Comparison of ENCODE assay signal across 18 cellular contexts in the genomic region with DNA sequence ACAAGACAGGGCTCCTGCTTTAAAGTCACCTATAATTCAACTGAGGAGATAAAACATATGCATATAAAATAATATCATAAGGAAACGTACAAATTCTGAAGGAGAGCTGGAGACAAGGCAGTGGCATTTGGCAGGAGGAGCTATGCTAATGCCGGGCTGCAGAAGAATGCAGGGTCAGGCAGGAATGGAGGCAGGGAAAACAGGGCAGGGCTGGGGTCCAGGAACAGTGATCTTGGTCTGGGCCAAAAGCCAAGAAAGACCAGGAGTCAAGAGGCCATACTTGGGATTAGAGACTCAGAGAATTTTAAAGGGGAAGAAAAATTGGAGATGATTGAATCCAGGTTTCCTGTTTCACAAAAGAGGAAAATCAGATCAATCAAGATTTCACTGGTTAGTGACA. TPM values are rescaled to one million over a fixed set of nuclear protein-coding genes. Genes with fewer than 3 reads are reported as not detected.
DNase-seq lines count a peak whose midpoint lies in the region; ATAC-seq and TF ChIP-seq lines count a peak whose summit lies in the region.
"Had no signal": no experiment of that assay in that cellular context is flagged by ENCODE, and none has a peak within 500 bp of the region (broad histone marks: within the 10 kb centered on the region; RNA-seq: fewer than 3 reads in every experiment).

No MANE protein-coding gene starts in this region.

- no peaks in the 10 kb centered on the region for H3F3A ChIP-seq in GM23248 (ENCODE audit: insufficient read depth)

- no peaks in the 10 kb centered on the region for H3K36me3 ChIP-seq in GM23248 (ENCODE audit: low read depth)
- H3K36me3 ChIP-seq: BLaER1 treated with 17β-estradiol and CSF1 and Interleukin-3, amounts not matched to agents 10 nM and 100 nM; gastrocnemius medialis; pancreas had no signal

- no peak overlapping the region for H3K4me3 Mint-ChIP-seq in central memory CD8-positive, alpha-beta T cell
- H3K4me3 Mint-ChIP-seq in activated CD8-positive, alpha-beta T cell treated with anti-CD3 and anti-CD28 coated beads, Interleukin-2, amount 10 ng/mL, durations not matched to agents 7 days and 5 days: no peak overlapping the region
- H3K4me3 Mint-ChIP-seq: T-helper 2 cell treated with Interferon-gamma antibody and Interleukin-4, amounts not matched to agents 5 μg/mL and 100 μg/mL, for 36 hours had no signal

- H3K79me2 ChIP-seq in GM23248 (ENCODE audit: insufficient read depth): no peaks in the 10 kb centered on the region

- H3K9me2 ChIP-seq in GM23248 (ENCODE audit: insufficient read depth): no peaks in the 10 kb centered on the region

- no peak for TF ChIP-seq CTCF in coronary artery (IDR thresholded peaks at IDR 0.05)

- in situ Hi-C loops in GM23248 (cut with MboI): loop anchor here (5.0 to 25.0 kb wide), 2 partner anchors 412 to 642 kb away; no protein-coding TSS in a partner anchor

- H3K9me3 Mint-ChIP-seq in central memory CD8-positive, alpha-beta T cell: no peaks in the 10 kb centered on the region
- no peaks in the 10 kb centered on the region for H3K9me3 Mint-ChIP-seq in activated CD8-positive, alpha-beta T cell treated with anti-CD3 and anti-CD28 coated beads, Interleukin-2, amount 10 ng/mL, durations not matched to agents 7 days and 5 days (ENCODE audit: insufficient read depth)
- H3K9me3 Mint-ChIP-seq: T-helper 2 cell treated with Interferon-gamma antibody and Interleukin-4, amounts not matched to agents 5 μg/mL and 100 μg/mL, for 36 hours had no signal

- no peaks in the 10 kb centered on the region for H4K20me1 ChIP-seq in GM23248 (ENCODE audit: insufficient read depth)
- H4K20me1 ChIP-seq: BLaER1 treated with 17β-estradiol and CSF1 and Interleukin-3, amounts not matched to agents 10 nM and 100 nM had no signal

- peak overlapping the region; percentile 50 for H2AFZ ChIP-seq in GM23248

- peaks cover 2% of the 10 kb centered on the region for H3K4me1 Mint-ChIP-seq in central memory CD8-positive, alpha-beta T cell
- peaks cover 1% of the 10 kb centered on the region for H3K4me1 Mint-ChIP-seq in activated CD8-positive, alpha-beta T cell treated with anti-CD3 and anti-CD28 coated beads, Interleukin-2, amount 10 ng/mL, durations not matched to agents 7 days and 5 days (ENCODE audit: low read depth)

- no peak overlapping the region for H3K9ac ChIP-seq in GM23248
- H3K9ac ChIP-seq: BLaER1 treated with 17β-estradiol and CSF1 and Interleukin-3, amounts not matched to agents 10 nM and 100 nM had no signal

- H3K4me2 ChIP-seq in GM23248 (ENCODE audit: unreplicated experiment): no peak overlapping the region
- H3K4me2 ChIP-seq: BLaER1 treated with 17β-estradiol and CSF1 and Interleukin-3, amounts not matched to agents 10 nM and 100 nM had no signal

- H3K27ac ChIP-seq in GM23248 (no peak overlapping the region), coronary artery (no peak overlapping the region)
- H3K27ac ChIP-seq: BLaER1 treated with 17β-estradiol and CSF1 and Interleukin-3, amounts not matched to agents 10 nM and 100 nM; gastrocnemius medialis; pancreas had no signal

- H3K4me3 ChIP-seq in GM23248 (no peak overlapping the region), coronary artery (no peak overlapping the region)
- H3K4me3 ChIP-seq: BLaER1 treated with 17β-estradiol and CSF1 and Interleukin-3, amounts not matched to agents 10 nM and 100 nM; gastrocnemius medialis; pancreas had no signal

- WGBS in GM23248 (ENCODE audit: low coverage in 1 of 2, low lambda C conversion rate in 2 of 2, missing lambda C conversion rate in 2 of 2), 2 experiments: 10 to 11% methylated on average over 2 of the region's 2 CpGs

- CTCF ChIA-PET in activated CD8-positive, alpha-beta T cell treated with anti-CD3 and anti-CD28 coated beads, Interleukin-2, amount 10 ng/mL, durations not matched to agents 7 days and 5 days (lab: Charles Lee): interaction anchor here (0.9 to 6.3 kb wide), 4 partner anchors 27 to 416 kb away, joined by 3 to 59 read pairs (median 3); no protein-coding TSS in a partner anchor

- DNase-seq in GM23248 (peak; percentile 6), kidney tubule cell (ENCODE audit: low spot score) (peak; percentile 4), renal cortical epithelial cell (ENCODE audit: low read depth) (peak; percentile 38), coronary artery (ENCODE audit: low spot score) (no peak), SW480 (ENCODE audit: low spot score) (no peak)
- no peak for DNase-seq in central memory CD8-positive, alpha-beta T cell (ENCODE audit: low spot score in 2 of 2)
- DNase-seq in activated CD8-positive, alpha-beta T cell treated with anti-CD3 and anti-CD28 coated beads, Interleukin-2, amount 10 ng/mL, durations not matched to agents 7 days and 5 days: no peak
- DNase-seq: activated CD8-positive, alpha-beta memory T cell treated with anti-CD3 and anti-CD28 coated beads for 24 hours; activated naive CD4-positive, alpha-beta T cell treated with anti-CD3 and anti-CD28 coated beads, Interleukin-2, amount 50 U/mL, for 16 hours; gastrocnemius medialis; kidney glomerular epithelial cell; pancreas; stimulated activated CD4-positive, alpha-beta T cell treated with anti-CD3 and anti-CD28 coated beads, Interleukin-4, amount 100 ng/mL, for 24 hours; stimulated activated naive CD4-positive, alpha-beta T cell treated with Interleukin-2 at 50 U/mL for 16 hours had no signal

- peak overlapping the region; percentile 30 for H3K27ac Mint-ChIP-seq in central memory CD8-positive, alpha-beta T cell (ENCODE audit: low read depth)
- no peak overlapping the region for H3K27ac Mint-ChIP-seq in activated CD8-positive, alpha-beta T cell treated with anti-CD3 and anti-CD28 coated beads, Interleukin-2, amount 10 ng/mL, durations not matched to agents 7 days and 5 days
- H3K27ac Mint-ChIP-seq: T-helper 2 cell treated with Interferon-gamma antibody and Interleukin-4, amounts not matched to agents 5 μg/mL and 100 μg/mL, for 36 hours had no signal

- no peaks in the 10 kb centered on the region for H3K36me3 Mint-ChIP-seq in central memory CD8-positive, alpha-beta T cell (ENCODE audit: insufficient read depth)
- no peaks in the 10 kb centered on the region for H3K36me3 Mint-ChIP-seq in activated CD8-positive, alpha-beta T cell treated with anti-CD3 and anti-CD28 coated beads, Interleukin-2, amount 10 ng/mL, durations not matched to agents 7 days and 5 days (ENCODE audit: low read depth)

- H3K4me1 ChIP-seq in GM23248 (ENCODE audit: insufficient read depth): peaks cover 8% of the 10 kb centered on the region
- H3K4me1 ChIP-seq: gastrocnemius medialis, pancreas had no signal

- POLR2A ChIA-PET in activated CD8-positive, alpha-beta T cell treated with anti-CD3 and anti-CD28 coated beads, Interleukin-2, amount 10 ng/mL, durations not matched to agents 7 days and 5 days (lab: Charles Lee): no interaction called here

- ATAC-seq in central memory CD8-positive, alpha-beta T cell (replicated peaks; ENCODE audit: extremely low read depth, poor library complexity, severe bottlenecking): no peak
- ATAC-seq in GM18907 (IDR thresholded peaks at IDR 0.05; ENCODE audit: unreplicated experiment): no peak
- ATAC-seq in activated CD8-positive, alpha-beta T cell treated with anti-CD3 and anti-CD28 coated beads, Interleukin-2, amount 10 ng/mL, durations not matched to agents 7 days and 5 days: no peak
- ATAC-seq: gastrocnemius medialis, pancreas had no signal

- H3K27me3 Mint-ChIP-seq in central memory CD8-positive, alpha-beta T cell: no peaks in the 10 kb centered on the region
- peaks cover 2% of the 10 kb centered on the region for H3K27me3 Mint-ChIP-seq in activated CD8-positive, alpha-beta T cell treated with anti-CD3 and anti-CD28 coated beads, Interleukin-2, amount 10 ng/mL, durations not matched to agents 7 days and 5 days (ENCODE audit: low read depth)

- no peaks in the 10 kb centered on the region for H3K9me3 ChIP-seq in GM23248 (ENCODE audit: low read depth)
- H3K9me3 ChIP-seq: BLaER1 treated with 17β-estradiol and CSF1 and Interleukin-3, amounts not matched to agents 10 nM and 100 nM; gastrocnemius medialis; pancreas had no signal

- H3K27me3 ChIP-seq in GM23248 (replicated peaks; ENCODE audit: insufficient read depth): no peaks in the 10 kb centered on the region
- H3K27me3 ChIP-seq: BLaER1 treated with 17β-estradiol and CSF1 and Interleukin-3, amounts not matched to agents 10 nM and 100 nM; gastrocnemius medialis; pancreas had no signal

RNA-seq across cellular contexts. Expression of a gene that starts 20.0 kb away (rescaled TPM):
- not detected in 2 replicates for total RNA-seq in GM23248 (2014; rRNA removed; shearing (Covaris generic))
- not detected in 2 replicates for polyA plus RNA-seq in GM23248 (2016; fragmentation: Nextera tagmentation; extraction: Ambion mirVana)
- total RNA-seq in renal cortical epithelial cell: not detected in 2 replicates
- total RNA-seq in activated CD8-positive, alpha-beta T cell treated with anti-CD3 and anti-CD28 coated beads, Interleukin-2, amount 10 ng/mL, durations not matched to agents 7 days and 5 days: not detected
- total RNA-seq: gastrocnemius medialis, OCI-LY7, pancreas had no signal
- polyA plus RNA-seq: pancreas had no signal

RNA-seq across cellular contexts. Expression of a gene that starts 43.3 kb away (rescaled TPM):
- 25.4 and 26.5 TPM in 2 replicates for total RNA-seq in GM23248 (2014; rRNA removed; shearing (Covaris generic))
- 16.2 and 17.7 TPM in 2 replicates for polyA plus RNA-seq in GM23248 (2016; fragmentation: Nextera tagmentation; extraction: Ambion mirVana)
- total RNA-seq in renal cortical epithelial cell: 4.0 and 11.0 TPM in 2 replicates
- 1 to 10 TPM; 3.7 to 4.0 TPM for total RNA-seq in activated CD8-positive, alpha-beta T cell treated with anti-CD3 and anti-CD28 coated beads, Interleukin-2, amount 10 ng/mL, durations not matched to agents 7 days and 5 days
- total RNA-seq: OCI-LY7 had no signal

Comparison
In these comparisons a context has a peak if more than half of its experiments do, and no peak if none do; other contexts are left out.
1. DNase-seq: peak in GM23248 (single experiment), kidney tubule cell (single experiment) and renal cortical epithelial cell (single experiment); none in central memory CD8-positive, alpha-beta T cell (0 of 2), coronary artery (single experiment), activated CD8-positive, alpha-beta T cell treated with anti-CD3 and anti-CD28 coated beads, Interleukin-2, amount 10 ng/mL, durations not matched to agents 7 days and 5 days (single experiment) and SW480 (single experiment).